In genomic region chr5:175516933-175517823, GRCh38 we compare ENCODE assay signal across 2 cellular contexts.
TF ChIP-seq lines count a peak whose summit lies in the region.

No MANE protein-coding gene starts in this region.

TF ChIP-seq in GM23338, 12 proteins besides CTCF, POLR2A, EP300 and RAD21 (continued from another document):
- TF ChIP-seq REST (IDR thresholded peaks at IDR 0.05; ENCODE audit: unreplicated experiment) (no peak), ZNF331 (CRISPR knock-in tag; IDR thresholded peaks at IDR 0.05; ENCODE audit: low read depth) (no peak), CREB1 (CRISPR knock-in tag; IDR thresholded peaks at IDR 0.05; ENCODE audit: low read depth) (no peak), ZNF114 (CRISPR knock-in tag; IDR thresholded peaks at IDR 0.05) (no peak), EZH2phosphoT487 (IDR thresholded peaks at IDR 0.05; ENCODE audit: unreplicated experiment) (no peak), ZNF462 (CRISPR knock-in tag; IDR thresholded peaks at IDR 0.05) (no peak), EZH2 (IDR thresholded peaks at IDR 0.05; ENCODE audit: low read depth, unreplicated experiment) (no peak), POLR2AphosphoS5 (IDR thresholded peaks at IDR 0.05; ENCODE audit: low read depth) (no peak), ETS1 (IDR thresholded peaks at IDR 0.05) (no peak), NANOG (IDR thresholded peaks at IDR 0.05; ENCODE audit: borderline replicate concordance) (no peak)

TF ChIP-seq in HepG2, 621 proteins besides CTCF, POLR2A, EP300 and RAD21 (continued from another document):
- TF ChIP-seq AGO1 (IDR thresholded peaks at IDR 0.05; ENCODE audit: low read depth, low read length, poor library complexity, severe bottlenecking) (no peak), ZNF256 (CRISPR knock-in tag; conservative IDR thresholded peaks at IDR 0.05) (no peak), ZNF460 (CRISPR knock-in tag; IDR thresholded peaks at IDR 0.05; ENCODE audit: borderline replicate concordance) (no peak), ZBTB10 (CRISPR knock-in tag; IDR thresholded peaks at IDR 0.05; ENCODE audit: borderline replicate concordance) (no peak), NR2C2 (CRISPR knock-in tag; IDR thresholded peaks at IDR 0.05; ENCODE audit: borderline replicate concordance) (no peak)
